8 cellular contexts compared by ENCODE assay signal in genomic region chr7:114924066-114924712, GRCh38. TPM values are rescaled to one million over a fixed set of nuclear protein-coding genes. Genes with fewer than 3 reads are reported as not detected.
DNase-seq lines count a peak whose midpoint lies in the region; ATAC-seq and TF ChIP-seq lines count a peak whose summit lies in the region.

No MANE protein-coding gene starts in this region.

- H3K4me1 ChIP-seq in PC-3 (ENCODE audit: insufficient read depth, low read length) = peaks cover 13% of the 10 kb centered on the region
- H3K4me1 ChIP-seq in transverse colon = peaks cover 0 to 14% (median 12%) of the 10 kb centered on the region in 4 donors
- peaks cover 3% of the 10 kb centered on the region for H3K4me1 ChIP-seq in testis

- no peaks in the 10 kb centered on the region for H3K9me2 ChIP-seq in PC-3 (replicated peaks; ENCODE audit: low read length)

- no peaks in the 10 kb centered on the region for H4K20me1 ChIP-seq in PC-3 (ENCODE audit: low read length)

- no peak for TF ChIP-seq POLR2A in transverse colon (IDR thresholded peaks at IDR 0.05)
- no peak for TF ChIP-seq POLR2A in testis (IDR thresholded peaks at IDR 0.05)

- no peak for DNase-seq in activated naive CD4-positive, alpha-beta T cell treated with anti-CD3 and anti-CD28 coated beads, Interleukin-2, amount 10 ng/mL, durations not matched to agents 7 days and 5 days
- no peak for DNase-seq in activated naive CD4-positive, alpha-beta T cell (lab: John Stamatoyannopoulos, UW)
- no peak for DNase-seq in PC-3
- DNase-seq in fibroblast of the aortic adventitia (ENCODE audit: low read depth) = no peak
- DNase-seq in transverse colon = no peak
- no peak for DNase-seq in testis
- no peak for DNase-seq in substantia nigra (lab: John Stamatoyannopoulos, UW)

- H3K27me3 ChIP-seq in PC-3 (ENCODE audit: low read length) (no peaks in the 10 kb centered on the region), transverse colon (no peaks in the 10 kb centered on the region), testis (no peaks in the 10 kb centered on the region)

- CTCF ChIA-PET in activated naive CD4-positive, alpha-beta T cell treated with anti-CD3 and anti-CD28 coated beads, Interleukin-2, amount 10 ng/mL, durations not matched to agents 7 days and 5 days (lab: Charles Lee) = interaction anchor here (1.1 to 2.8 kb wide), 3 partner anchors 9 to 59 kb away, joined by 3 to 12 read pairs (median 4); no protein-coding TSS in a partner anchor
- CTCF ChIA-PET in PC-3 (lab: Charles Lee) = no interaction called here

- peak overlapping the region; percentile 86; the same call in 1 of the 2 replicates for H3K9ac ChIP-seq in PC-3 (ENCODE audit: low read length)

- no peak for ATAC-seq in PC-3
- no peak for ATAC-seq in GM21381 (IDR thresholded peaks at IDR 0.05; ENCODE audit: unreplicated experiment)

- no peaks in the 10 kb centered on the region for H3K27me3 Mint-ChIP-seq in activated naive CD4-positive, alpha-beta T cell treated with anti-CD3 and anti-CD28 coated beads, Interleukin-2, amount 10 ng/mL, durations not matched to agents 7 days and 5 days

- H3K36me3 ChIP-seq in PC-3 (ENCODE audit: low read depth, low read length) = no peaks in the 10 kb centered on the region; the same call in 1 of the 2 replicates
- no peaks in the 10 kb centered on the region for H3K36me3 ChIP-seq in transverse colon
- no peaks in the 10 kb centered on the region for H3K36me3 ChIP-seq in testis (ENCODE audit: low read depth, missing control alignments)

- POLR2A ChIA-PET in PC-3 (lab: Charles Lee; ENCODE audit: unreplicated experiment) = interaction anchor here (0.9 kb wide), 1 partner anchor 60 kb away, joined by 3 read pairs; no protein-coding TSS in a partner anchor

- H3K9me3 ChIP-seq in PC-3 (ENCODE audit: low read length) (no peaks in the 10 kb centered on the region), transverse colon (no peaks in the 10 kb centered on the region), testis (no peaks in the 10 kb centered on the region)

- peak overlapping the region; percentile 99 for H3K4me3 Mint-ChIP-seq in activated naive CD4-positive, alpha-beta T cell treated with anti-CD3 and anti-CD28 coated beads, Interleukin-2, amount 10 ng/mL, durations not matched to agents 7 days and 5 days

- no peak overlapping the region for H3K27ac ChIP-seq in PC-3 (ENCODE audit: low read length)
- peak overlapping the region; percentile 85 to 92 (median 90) for H3K27ac ChIP-seq in transverse colon
- peak overlapping the region in 1 of 2 donors; percentile 11 for H3K27ac ChIP-seq in testis
- H3K27ac ChIP-seq in substantia nigra (ENCODE audit: low read depth, low read length, poor library complexity, severe bottlenecking) = no peak overlapping the region

- no peaks in the 10 kb centered on the region for H3F3A ChIP-seq in PC-3 (ENCODE audit: low read length, unreplicated experiment)

- H3K9me3 Mint-ChIP-seq in activated naive CD4-positive, alpha-beta T cell treated with anti-CD3 and anti-CD28 coated beads, Interleukin-2, amount 10 ng/mL, durations not matched to agents 7 days and 5 days = no peaks in the 10 kb centered on the region

- peak overlapping the region; percentile 78 for H3K4me3 ChIP-seq in PC-3 (ENCODE audit: low read length)
- peak overlapping the region; percentile 83 for H3K4me3 ChIP-seq in fibroblast of the aortic adventitia (ENCODE audit: low read depth, low read length)
- peak overlapping the region in 2 of 4 donors; percentile 63 to 97 for H3K4me3 ChIP-seq in transverse colon
- H3K4me3 ChIP-seq in testis = no peak overlapping the region

- H2AFZ ChIP-seq in PC-3 (ENCODE audit: low read length) = peak overlapping the region; percentile 98; the same call in 1 of the 2 replicates

- BruUV-seq in PC-3 (replicated peaks; lab: Mats Ljungman, UMichigan) = no TSS peak

- H3K79me2 ChIP-seq in PC-3 (ENCODE audit: low read length) = peaks cover 41% of the 10 kb centered on the region

- intact Hi-C loops in PC-3 (cut with micrococcal nuclease) = loop anchor here (5.0 kb wide), 2 partner anchors 213 to 293 kb away; no protein-coding TSS in a partner anchor
- intact Hi-C loops in transverse colon (cut with DNase I; ENCODE audit: low total_unique reads) = loop anchor here (10.0 kb wide), 1 partner anchor 839 kb away; no protein-coding TSS in a partner anchor
- intact Hi-C loops in testis (cut with DNase I; ENCODE audit: low total_unique reads) = no loop called here

- peak overlapping the region; percentile 88 for H3K4me2 ChIP-seq in PC-3 (ENCODE audit: low read length)

- peaks cover 27% of the 10 kb centered on the region for H3K36me3 Mint-ChIP-seq in activated naive CD4-positive, alpha-beta T cell treated with anti-CD3 and anti-CD28 coated beads, Interleukin-2, amount 10 ng/mL, durations not matched to agents 7 days and 5 days

- H3K4me1 Mint-ChIP-seq in activated naive CD4-positive, alpha-beta T cell treated with anti-CD3 and anti-CD28 coated beads, Interleukin-2, amount 10 ng/mL, durations not matched to agents 7 days and 5 days = peaks cover 29% of the 10 kb centered on the region

- WGBS in transverse colon (ENCODE audit: low coverage in 1 of 2), 2 donors = 51 to 65% methylated on average over 4 of the region's 4 CpGs
- 71 to 73% methylated on average over 4 of the region's 4 CpGs for WGBS in testis, 2 donors

- no peak for TF ChIP-seq EP300 in transverse colon (IDR thresholded peaks at IDR 0.05; ENCODE audit: low read depth)

- in situ Hi-C loops in transverse colon (cut with MboI; ENCODE audit: low pct_ligation_motif_present in 1 of 4, low pct_unique_long_range_greater_than_20kb in 1 of 4, low sequenced_read_pairs in 3 of 4) = no loop called here

- TF ChIP-seq CTCF in PC-3 (conservative IDR thresholded peaks at IDR 0.05; ENCODE audit: low read depth, low read length) (no peak), fibroblast of the aortic adventitia (IDR thresholded peaks at IDR 0.05; ENCODE audit: insufficient read depth, low read length) (no peak), transverse colon (IDR thresholded peaks at IDR 0.05) (no peak), testis (IDR thresholded peaks at IDR 0.05) (no peak)

- H3K27ac Mint-ChIP-seq in activated naive CD4-positive, alpha-beta T cell treated with anti-CD3 and anti-CD28 coated beads, Interleukin-2, amount 10 ng/mL, durations not matched to agents 7 days and 5 days = peak overlapping the region; percentile 99

RNA-seq across cellular contexts. Expression of gene MDFIC, which starts 2.3 kb away (rescaled TPM):
- total RNA-seq in PC-3 (2014; rRNA removed) = 31.6 and 33.9 TPM in 2 replicates
- total RNA-seq in fibroblast of the aortic adventitia (ENCODE audit: low replicate concordance) = 15.9 and 72.1 TPM in 2 replicates
- 10 to 100 TPM in 2 of 4 donors, 1 to 10 TPM in 2; 4.5 to 14.8 (median 9.6) TPM for total RNA-seq in transverse colon
- 1 to 10 TPM; 5.8 to 6.1 TPM for total RNA-seq in testis
- polyA plus RNA-seq in testis (ENCODE audit: insufficient read depth, low read depth, low replicate concordance) = 7.6 TPM

Comparison
In these comparisons a context has a peak if more than half of its experiments do, and no peak if none do; other contexts are left out.
1. H3K27ac ChIP-seq: peak in transverse colon (4 of 4); none in PC-3 (single experiment) and substantia nigra (single experiment).
2. H3K4me3 ChIP-seq: peak in PC-3 (single experiment) and fibroblast of the aortic adventitia (single experiment); none in testis (0 of 2).